Comparison of ENCODE assay signal across 29 cellular contexts in genomic region chr4:151104621-151105020, GRCh38.
"Had no signal": no experiment of that assay in that cellular context is flagged by ENCODE, and none has a peak within 500 bp of the region (broad histone marks: within the 10 kb centered on the region; RNA-seq: fewer than 3 reads in every experiment).

No MANE protein-coding gene starts in this region.

- DNase-seq: activated CD4-positive, alpha-beta T cell treated with anti-CD3 and anti-CD28 coated beads for 4 hours; activated CD4-positive, alpha-beta T cell treated with anti-CD3 and anti-CD28 coated beads, Interleukin-2, amount 50 U/mL, for 48 hours; activated CD4-positive, CD25-positive, alpha-beta regulatory T cell; activated CD8-positive, alpha-beta memory T cell treated with anti-CD3 and anti-CD28 coated beads, Interleukin-2, amount 50 U/mL, for 48 hours; activated effector memory CD4-positive, alpha-beta T cell treated with Interleukin-2 at 50 U/mL for 16 hours; activated naive CD4-positive, alpha-beta T cell treated with Interleukin-2 at 50 U/mL for 16 hours; central memory CD4-positive, alpha-beta T cell; hippocampal formation; left cardiac atrium; mammary epithelial cell; naive thymus-derived CD4-positive, alpha-beta T cell; nucleus accumbens; pancreas; retina; sigmoid colon; small intestine; stimulated activated CD4-positive, alpha-beta T cell treated with anti-CD3 and anti-CD28 coated beads, Interleukin-1b, Interleukin-23, amount 100 ng/mL, for 48 hours; stimulated activated CD4-positive, alpha-beta T cell treated with anti-CD3 and anti-CD28 coated beads, Interleukin-4, amount 100 ng/mL, for 4 hours; stimulated activated CD8-positive, alpha-beta memory T cell treated with anti-CD3 and anti-CD28 coated beads, Interleukin-4, amount 100 ng/mL, for 48 hours; T-cell; upper lobe of left lung had no signal

- H3K4me3 Mint-ChIP-seq: naive thymus-derived CD4-positive, alpha-beta T cell; stimulated activated memory B cell treated with anti-CD40 and anti-IgM and Interleukin-4, amounts not matched to agents 10 μg/mL and 1 μg/mL and 100 μg/mL, for 72 hours; T-cell; T-helper 2 cell treated with Interferon-gamma antibody and Interleukin-4, amounts not matched to agents 5 μg/mL and 100 μg/mL, for 36 hours had no signal

- H3K9me3 Mint-ChIP-seq: naive thymus-derived CD4-positive, alpha-beta T cell; stimulated activated memory B cell treated with anti-CD40 and anti-IgM and Interleukin-4, amounts not matched to agents 10 μg/mL and 1 μg/mL and 100 μg/mL, for 72 hours; T-cell; T-helper 2 cell treated with Interferon-gamma antibody and Interleukin-4, amounts not matched to agents 5 μg/mL and 100 μg/mL, for 36 hours had no signal

- ATAC-seq: gastroesophageal sphincter; stimulated activated memory B cell treated with anti-CD40 and anti-IgM and Interleukin-4, amounts not matched to agents 10 μg/mL and 1 μg/mL and 100 μg/mL, for 72 hours; T-cell had no signal

- H3K27ac Mint-ChIP-seq: stimulated activated memory B cell treated with anti-CD40 and anti-IgM and Interleukin-4, amounts not matched to agents 10 μg/mL and 1 μg/mL and 100 μg/mL, for 72 hours; T-cell; T-helper 2 cell treated with Interferon-gamma antibody and Interleukin-4, amounts not matched to agents 5 μg/mL and 100 μg/mL, for 36 hours had no signal

- FAIRE-seq: endothelial cell of umbilical vein, keratinocyte, pancreas, small intestine had no signal

- H3K27me3 Mint-ChIP-seq: naive thymus-derived CD4-positive, alpha-beta T cell; stimulated activated memory B cell treated with anti-CD40 and anti-IgM and Interleukin-4, amounts not matched to agents 10 μg/mL and 1 μg/mL and 100 μg/mL, for 72 hours; T-cell had no signal

- H3K9me3 ChIP-seq: breast epithelium, gastroesophageal sphincter, pancreas, prostate gland, sigmoid colon, upper lobe of left lung, vagina had no signal

- H3K4me3 ChIP-seq: breast epithelium, gastroesophageal sphincter, pancreas, prostate gland, sigmoid colon, upper lobe of left lung, vagina had no signal

- H3K27me3 ChIP-seq: breast epithelium, gastroesophageal sphincter, pancreas, sigmoid colon, upper lobe of left lung, vagina had no signal

- H3K27ac ChIP-seq: breast epithelium, gastroesophageal sphincter, pancreas, prostate gland, sigmoid colon, upper lobe of left lung, vagina had no signal
